ENCODE assay signal across 8 cellular contexts in genomic region chr11:17230867-17231851, GRCh38. TPM values are rescaled to one million over a fixed set of nuclear protein-coding genes. Genes with fewer than 3 reads are reported as not detected.
DNase-seq lines count a peak whose midpoint lies in the region; ATAC-seq and TF ChIP-seq lines count a peak whose summit lies in the region.

No MANE protein-coding gene starts in this region.

- peaks cover 0 to 21% (median 12%) of the 10 kb centered on the region in 4 donors for H3K4me1 Mint-ChIP-seq in CD4-positive, CD25-positive, alpha-beta regulatory T cell
- H3K4me1 Mint-ChIP-seq in activated T-helper 1 cell treated with anti-CD3 and anti-CD28 coated beads, Interleukin-12 subunit alpha, Interleukin-12 subunit beta, Interleukin-2, Interleukin-4 antibody, amounts not matched to agents 30 ng/mL and 10 ng/mL and 1 ng/mL, durations not matched to agents 14 hours and 24 hours and 36 hours (ENCODE audit: low read depth) = peaks cover 20% of the 10 kb centered on the region
- H3K4me1 Mint-ChIP-seq in type B pancreatic cell (ENCODE audit: unreplicated experiment) = peaks cover 5% of the 10 kb centered on the region

- no peaks in the 10 kb centered on the region for H4K20me1 ChIP-seq in hepatocyte (ENCODE audit: insufficient read depth, poor library complexity, severe bottlenecking)

- no peak overlapping the region for H3K4me3 ChIP-seq in CD4-positive, CD25-positive, alpha-beta regulatory T cell (ENCODE audit: low read depth, low read length)
- H3K4me3 ChIP-seq in hepatocyte = no peak overlapping the region

- H3K36me3 Mint-ChIP-seq in CD4-positive, CD25-positive, alpha-beta regulatory T cell = no peaks in the 10 kb centered on the region
- H3K36me3 Mint-ChIP-seq in activated T-helper 1 cell treated with anti-CD3 and anti-CD28 coated beads, Interleukin-12 subunit alpha, Interleukin-12 subunit beta, Interleukin-2, Interleukin-4 antibody, amounts not matched to agents 30 ng/mL and 10 ng/mL and 1 ng/mL, durations not matched to agents 14 hours and 24 hours and 36 hours (ENCODE audit: low read depth) = no peaks in the 10 kb centered on the region
- H3K36me3 Mint-ChIP-seq in type B pancreatic cell = no peaks in the 10 kb centered on the region

- 91% methylated on average over 3 of the region's 3 CpGs for WGBS in hepatocyte (ENCODE audit: low lambda C conversion rate, missing lambda C conversion rate)

- no peaks in the 10 kb centered on the region for H3K9me3 ChIP-seq in CD4-positive, CD25-positive, alpha-beta regulatory T cell (ENCODE audit: control insufficient read depth in 2 of 2, low read length in 2 of 2)
- H3K9me3 ChIP-seq in hepatocyte (ENCODE audit: low read depth) = no peaks in the 10 kb centered on the region

- no peaks in the 10 kb centered on the region for H3K79me2 ChIP-seq in hepatocyte

- DNase-seq in CD4-positive, CD25-positive, alpha-beta regulatory T cell = peak in 2 of 3 donors; percentile 24 to 77
- DNase-seq in GM20000 (ENCODE audit: low spot score) (peak; percentile 40), HCEC 1CT (no peak), iPS-NIHi11 (ENCODE audit: low spot score) (no peak), type B pancreatic cell (ENCODE audit: extremely low spot score, unreplicated experiment) (no peak), hepatocyte (ENCODE audit: low spot score) (no peak)
- peak; percentile 44 for DNase-seq in activated T-helper 1 cell treated with anti-CD3 and anti-CD28 coated beads, Interleukin-12 subunit alpha, Interleukin-12 subunit beta, Interleukin-2, Interleukin-4 antibody, amounts not matched to agents 30 ng/mL and 10 ng/mL and 1 ng/mL, durations not matched to agents 14 hours and 24 hours and 36 hours (ENCODE audit: low spot score)

- H3K9me3 Mint-ChIP-seq in CD4-positive, CD25-positive, alpha-beta regulatory T cell = peaks cover 0 to 3% (median 0%) of the 10 kb centered on the region in 7 donors
- H3K9me3 Mint-ChIP-seq in activated T-helper 1 cell treated with anti-CD3 and anti-CD28 coated beads, Interleukin-12 subunit alpha, Interleukin-12 subunit beta, Interleukin-2, Interleukin-4 antibody, amounts not matched to agents 30 ng/mL and 10 ng/mL and 1 ng/mL, durations not matched to agents 14 hours and 24 hours and 36 hours = no peaks in the 10 kb centered on the region
- H3K9me3 Mint-ChIP-seq in type B pancreatic cell = no peaks in the 10 kb centered on the region

- H3K4me1 ChIP-seq in CD4-positive, CD25-positive, alpha-beta regulatory T cell (ENCODE audit: control insufficient read depth, insufficient read depth, low read length, poor library complexity, severe bottlenecking) = no peaks in the 10 kb centered on the region
- no peaks in the 10 kb centered on the region for H3K4me1 ChIP-seq in hepatocyte (ENCODE audit: insufficient read depth)

- peak; percentile 40 to 69 for ATAC-seq in CD4-positive, CD25-positive, alpha-beta regulatory T cell (ENCODE audit: low read depth in 2 of 2)
- ATAC-seq in HG03439 (IDR thresholded peaks at IDR 0.05; ENCODE audit: unreplicated experiment) = peak; percentile 75

- peaks cover 20% of the 10 kb centered on the region for H3K27me3 Mint-ChIP-seq in CD4-positive, CD25-positive, alpha-beta regulatory T cell
- H3K27me3 Mint-ChIP-seq in activated T-helper 1 cell treated with anti-CD3 and anti-CD28 coated beads, Interleukin-12 subunit alpha, Interleukin-12 subunit beta, Interleukin-2, Interleukin-4 antibody, amounts not matched to agents 30 ng/mL and 10 ng/mL and 1 ng/mL, durations not matched to agents 14 hours and 24 hours and 36 hours (ENCODE audit: insufficient read depth) = peaks cover 36% of the 10 kb centered on the region
- H3K27me3 Mint-ChIP-seq in type B pancreatic cell = no peaks in the 10 kb centered on the region

- intact Hi-C loops in activated T-helper 1 cell treated with anti-CD3 and anti-CD28 coated beads, Interleukin-12 subunit alpha, Interleukin-12 subunit beta, Interleukin-2, Interleukin-4 antibody, amounts not matched to agents 30 ng/mL and 10 ng/mL and 1 ng/mL, durations not matched to agents 14 hours and 24 hours and 36 hours (cut with micrococcal nuclease) = loop anchor here (1.0 kb wide), 10 partner anchors 13 to 297 kb away; partner anchors contain the start of gene RPS13

- H3K27me3 ChIP-seq in CD4-positive, CD25-positive, alpha-beta regulatory T cell (ENCODE audit: control insufficient read depth, insufficient read depth, low read length) = peaks cover 5% of the 10 kb centered on the region
- H3K27me3 ChIP-seq in hepatocyte = no peaks in the 10 kb centered on the region

- TF ChIP-seq CTCF in GM20000 (IDR thresholded peaks at IDR 0.05; ENCODE audit: extremely low read depth, missing control alignments) = no peak
- no peak for TF ChIP-seq CTCF in type B pancreatic cell (conservative IDR thresholded peaks at IDR 0.05)
- no peak for TF ChIP-seq CTCF in hepatocyte (IDR thresholded peaks at IDR 0.05; ENCODE audit: poor library complexity)

- no peak overlapping the region for H2AFZ ChIP-seq in hepatocyte

- no peaks in the 10 kb centered on the region for H3K9me2 ChIP-seq in hepatocyte (replicated peaks; ENCODE audit: insufficient read depth)

- no peak overlapping the region for H3K4me3 Mint-ChIP-seq in CD4-positive, CD25-positive, alpha-beta regulatory T cell
- H3K4me3 Mint-ChIP-seq in activated T-helper 1 cell treated with anti-CD3 and anti-CD28 coated beads, Interleukin-12 subunit alpha, Interleukin-12 subunit beta, Interleukin-2, Interleukin-4 antibody, amounts not matched to agents 30 ng/mL and 10 ng/mL and 1 ng/mL, durations not matched to agents 14 hours and 24 hours and 36 hours = no peak overlapping the region
- no peak overlapping the region for H3K4me3 Mint-ChIP-seq in type B pancreatic cell

- H3K27ac ChIP-seq in CD4-positive, CD25-positive, alpha-beta regulatory T cell (ENCODE audit: insufficient read depth, low read length, poor library complexity, severe bottlenecking) = no peak overlapping the region
- H3K27ac ChIP-seq in hepatocyte = no peak overlapping the region

- no peak overlapping the region for H3K27ac Mint-ChIP-seq in CD4-positive, CD25-positive, alpha-beta regulatory T cell
- peak overlapping the region; percentile 77 for H3K27ac Mint-ChIP-seq in activated T-helper 1 cell treated with anti-CD3 and anti-CD28 coated beads, Interleukin-12 subunit alpha, Interleukin-12 subunit beta, Interleukin-2, Interleukin-4 antibody, amounts not matched to agents 30 ng/mL and 10 ng/mL and 1 ng/mL, durations not matched to agents 14 hours and 24 hours and 36 hours
- H3K27ac Mint-ChIP-seq in type B pancreatic cell = no peak overlapping the region

- no peaks in the 10 kb centered on the region for H3K36me3 ChIP-seq in CD4-positive, CD25-positive, alpha-beta regulatory T cell (ENCODE audit: control insufficient read depth, insufficient read depth, low read length)
- H3K36me3 ChIP-seq in hepatocyte (replicated peaks; ENCODE audit: insufficient read depth, low read depth) = no peaks in the 10 kb centered on the region

- no peak overlapping the region for H3K4me2 ChIP-seq in hepatocyte

RNA-seq across cellular contexts. Expression of gene PIK3C2A, which starts 23.4 kb away (rescaled TPM):
- total RNA-seq in CD4-positive, CD25-positive, alpha-beta regulatory T cell = 34.4 TPM
- 10 to 100 TPM in 1 of 4 donors, 1 to 10 TPM in 3; 5.6 to 10.3 (median 8.9) TPM for polyA plus RNA-seq in CD4-positive, CD25-positive, alpha-beta regulatory T cell
- total RNA-seq in activated T-helper 1 cell treated with anti-CD3 and anti-CD28 coated beads, Interleukin-12 subunit alpha, Interleukin-12 subunit beta, Interleukin-2, Interleukin-4 antibody, amounts not matched to agents 30 ng/mL and 10 ng/mL and 1 ng/mL, durations not matched to agents 14 hours and 24 hours and 36 hours = 31.7 and 31.8 TPM in 2 replicates
- total RNA-seq in type B pancreatic cell (ENCODE audit: low replicate concordance) (76.2 and 79.2 TPM in 2 replicates), hepatocyte (96.1 and 98.6 TPM in 2 replicates)
- 19.4 and 20.1 TPM in 2 replicates for polyA plus RNA-seq in hepatocyte

RNA-seq across cellular contexts. Expression of gene NUCB2, which starts 45.4 kb away (rescaled TPM):
- total RNA-seq in CD4-positive, CD25-positive, alpha-beta regulatory T cell = 34.7 TPM
- 10 to 100 TPM; 58.7 to 88.2 (median 74.2) TPM for polyA plus RNA-seq in CD4-positive, CD25-positive, alpha-beta regulatory T cell
- total RNA-seq in activated T-helper 1 cell treated with anti-CD3 and anti-CD28 coated beads, Interleukin-12 subunit alpha, Interleukin-12 subunit beta, Interleukin-2, Interleukin-4 antibody, amounts not matched to agents 30 ng/mL and 10 ng/mL and 1 ng/mL, durations not matched to agents 14 hours and 24 hours and 36 hours = 51.1 and 61.7 TPM in 2 replicates
- total RNA-seq in type B pancreatic cell (ENCODE audit: low replicate concordance) = 54.2 and 58.0 TPM in 2 replicates
- 73.2 and 93.4 TPM in 2 replicates for total RNA-seq in hepatocyte
- 196 and 202 TPM in 2 replicates for polyA plus RNA-seq in hepatocyte

Comparison
In these comparisons a context has a peak if more than half of its experiments do, and no peak if none do; other contexts are left out.
1. DNase-seq: peak in CD4-positive, CD25-positive, alpha-beta regulatory T cell (2 of 3), GM20000 (single experiment) and activated T-helper 1 cell treated with anti-CD3 and anti-CD28 coated beads, Interleukin-12 subunit alpha, Interleukin-12 subunit beta, Interleukin-2, Interleukin-4 antibody, amounts not matched to agents 30 ng/mL and 10 ng/mL and 1 ng/mL, durations not matched to agents 14 hours and 24 hours and 36 hours (single experiment); none in HCEC 1CT (single experiment), iPS-NIHi11 (single experiment), type B pancreatic cell (single experiment) and hepatocyte (single experiment).